Comparison of ENCODE assay signal across 12 cellular contexts in the genomic region with DNA sequence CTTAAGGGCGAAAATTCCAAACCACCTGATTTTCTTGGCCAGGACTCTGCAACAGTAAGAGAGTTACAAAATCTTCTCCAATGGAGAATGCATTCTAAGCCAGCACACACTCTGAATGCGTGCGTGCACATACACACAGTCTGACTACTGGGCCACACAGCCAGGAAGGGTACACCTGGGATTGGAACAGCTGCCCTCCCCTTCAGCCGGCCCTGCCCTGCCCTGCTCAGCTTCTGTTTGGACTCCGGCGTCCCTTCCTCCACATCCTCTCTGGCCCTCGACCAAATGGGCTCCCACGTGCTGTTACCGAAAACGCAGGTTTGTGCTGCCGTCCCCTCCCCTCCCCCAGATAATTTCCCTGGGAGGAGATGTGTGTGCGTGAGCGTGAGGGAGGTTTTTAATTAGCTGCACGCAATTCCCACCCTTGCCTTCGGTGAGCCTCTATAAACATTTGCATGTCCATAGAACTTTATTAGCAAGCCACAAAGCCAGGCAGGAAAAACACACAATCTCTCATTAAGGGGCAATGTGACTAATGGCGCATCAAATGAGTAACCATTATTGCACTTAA. TPM values are rescaled to one million over a fixed set of nuclear protein-coding genes. Genes with fewer than 3 reads are reported as not detected.
DNase-seq lines count a peak whose midpoint lies in the region; ATAC-seq and TF ChIP-seq lines count a peak whose summit lies in the region.
"Had no signal": no experiment of that assay in that cellular context is flagged by ENCODE, and none has a peak within 500 bp of the region (broad histone marks: within the 10 kb centered on the region; RNA-seq: fewer than 3 reads in every experiment).

No MANE protein-coding gene starts in this region.

- no peak overlapping the region for H3T11ph ChIP-seq in H9 (ENCODE audit: low read length)

- H2AFZ ChIP-seq in H9 (ENCODE audit: low read length) (no peak overlapping the region), osteoblast (ENCODE audit: low read length) (no peak overlapping the region)

- H3K27ac ChIP-seq in H9 (ENCODE audit: insufficient read length, low read depth, low read length) (no peak overlapping the region), Panc1 (ENCODE audit: low read length) (peak overlapping the region; percentile 65), heart right ventricle (peak overlapping the region in 9 of 10 donors; percentile 53 to 79 (median 59)), osteoblast (ENCODE audit: low read depth, low read length) (no peak overlapping the region)
- H3K27ac ChIP-seq: BLaER1 had no signal

- POLR2A ChIA-PET in Panc1 (lab: Charles Lee) = interaction anchor here (0.6 kb wide), 1 partner anchor 45 kb away, joined by 3 read pairs; no protein-coding TSS in a partner anchor

- H3K4me2 ChIP-seq in H9 (ENCODE audit: insufficient read depth, insufficient read length, low read length) (no peak overlapping the region), osteoblast (ENCODE audit: insufficient read depth, low read length) (no peak overlapping the region)
- H3K4me2 ChIP-seq: BLaER1 had no signal

- H3K4me1 Mint-ChIP-seq in H9 = peaks cover 58 to 76% of the 10 kb centered on the region in 2 experiments

- no peak overlapping the region for H3K56ac ChIP-seq in H9 (ENCODE audit: insufficient read length, low read depth, low read length)

- no peaks in the 10 kb centered on the region for H4K20me1 ChIP-seq in H9 (ENCODE audit: control insufficient read depth, insufficient read depth, insufficient read length)
- no peaks in the 10 kb centered on the region for H4K20me1 ChIP-seq in osteoblast (ENCODE audit: insufficient read depth, low read length)

- no peaks in the 10 kb centered on the region; the same call in 1 of the 2 replicates for H3K27me3 Mint-ChIP-seq in H9 (ENCODE audit: low read depth)

- H3K14ac ChIP-seq in H9 (ENCODE audit: insufficient read depth, low read length) = 0 out of 2 replicates have a peak overlapping the region, but pooled peaks have one; percentile 33

- no peaks in the 10 kb centered on the region for H3K79me2 ChIP-seq in H9 (ENCODE audit: insufficient read depth, low read length)
- H3K79me2 ChIP-seq in osteoblast (ENCODE audit: insufficient read depth, low read length) = no peaks in the 10 kb centered on the region

- no peak overlapping the region for H4K8ac ChIP-seq in H9 (replicated peaks; ENCODE audit: insufficient read length, low read depth, low read length)

- H3K36me3 ChIP-seq in Panc1 (ENCODE audit: control insufficient read depth, insufficient read depth, low read length) (no peaks in the 10 kb centered on the region), heart right ventricle (peaks cover 0 to 12% (median 0%) of the 10 kb centered on the region in 9 donors), osteoblast (ENCODE audit: insufficient read depth, low read length) (no peaks in the 10 kb centered on the region)

- ATAC-seq in Panc1 (no peak), heart right ventricle (peak in 5 of 8 donors; percentile 14 to 29 (median 21)), HG02870 (IDR thresholded peaks at IDR 0.05; ENCODE audit: unreplicated experiment) (no peak)

- H3K27me3 ChIP-seq in H9 (ENCODE audit: insufficient read depth, low read length) (no peaks in the 10 kb centered on the region), Panc1 (ENCODE audit: control insufficient read depth, insufficient read depth, low read length) (no peaks in the 10 kb centered on the region), heart right ventricle (no peaks in the 10 kb centered on the region), osteoblast (ENCODE audit: insufficient read depth, low read length) (no peaks in the 10 kb centered on the region)
- H3K27me3 ChIP-seq: BLaER1 had no signal

- DNase-seq in H9 (no peak), Panc1 (ENCODE audit: low read depth, low spot score) (no peak), heart right ventricle (peak in 1 of 2 donors; percentile 52), osteoblast (ENCODE audit: insufficient read length, low spot score, missing footprints) (peak; percentile 73), HPDE6-E6E7 (ENCODE audit: extremely low spot score) (no peak), OCI-M1 (lab: John Stamatoyannopoulos, UW) (no peak)
- no peak for DNase-seq in stimulated activated CD4-positive, alpha-beta T cell treated with anti-CD3 and anti-CD28 coated beads, Interleukin-2, amount 100 ng/mL, for 48 hours
- DNase-seq: activated CD8-positive, alpha-beta memory T cell treated with anti-CD3 and anti-CD28 coated beads, Interleukin-2, amount 50 U/mL, for 48 hours; effector CD8-positive, alpha-beta T cell; NCI-H146 had no signal

- H3K18ac ChIP-seq in H9 (ENCODE audit: insufficient read length, low read depth, low read length) = no peak overlapping the region

- no peak overlapping the region for H2BK120ac ChIP-seq in H9 (ENCODE audit: low read depth, low read length, poor library complexity, severe bottlenecking)

- no peak overlapping the region for H3K9ac ChIP-seq in H9 (ENCODE audit: extremely low read depth, insufficient read length, low read length)
- H3K9ac ChIP-seq: BLaER1 had no signal

- CTCF ChIA-PET in Panc1 (lab: Charles Lee) = no interaction called here

- intact Hi-C loops in Panc1 (cut with micrococcal nuclease; ENCODE audit: unreplicated experiment) (no loop called here), heart right ventricle (cut with DNase I) (loop anchor here in 1 of 10 donors (10.0 kb wide), 1 partner anchor 361 kb away; no protein-coding TSS in a partner anchor)

- no peak for TF ChIP-seq CTCF in H9 (conservative IDR thresholded peaks at IDR 0.05)
- no peak for TF ChIP-seq CTCF in Panc1 (IDR thresholded peaks at IDR 0.05)
- TF ChIP-seq CTCF in heart right ventricle (IDR thresholded peaks at IDR 0.05) = no peak
- TF ChIP-seq CTCF in osteoblast (IDR thresholded peaks at IDR 0.05; ENCODE audit: extremely low read depth, low read depth, low read length) = no peak

- no peak overlapping the region for H2AK5ac ChIP-seq in H9 (ENCODE audit: insufficient read length, low read length)

- no peak overlapping the region for H2BK12ac ChIP-seq in H9 (ENCODE audit: insufficient read length, low read depth, low read length)

- H3K27ac Mint-ChIP-seq in H9 = peak overlapping the region in 2 of 3 experiments; percentile 44 to 88; a peak in 3 of 7 replicates

- H2BK20ac ChIP-seq in H9 (ENCODE audit: low read depth, low read length, poor library complexity, severe bottlenecking) = no peak overlapping the region

- H3K4ac ChIP-seq in H9 (ENCODE audit: low read depth, low read length) = no peak overlapping the region

- H3K4me3 ChIP-seq in Panc1 (ENCODE audit: low read depth in 2 of 2, low read length in 2 of 2) (no peak overlapping the region), heart right ventricle (no peak overlapping the region), osteoblast (ENCODE audit: insufficient read depth, low read length) (no peak overlapping the region)
- H3K4me3 ChIP-seq: BLaER1 had no signal

- H3K9me3 Mint-ChIP-seq in H9 = no peaks in the 10 kb centered on the region

- no peaks in the 10 kb centered on the region for H3K79me1 ChIP-seq in H9 (ENCODE audit: insufficient read depth, low read depth, low read length, poor library complexity, severe bottlenecking)

- peaks cover 11% of the 10 kb centered on the region; the same call in 1 of the 2 replicates for H3K4me1 ChIP-seq in H9 (ENCODE audit: insufficient read depth, low read length)
- peaks cover 78% of the 10 kb centered on the region for H3K4me1 ChIP-seq in Panc1 (ENCODE audit: control insufficient read depth, insufficient read depth, low read length)
- H3K4me1 ChIP-seq in heart right ventricle = peaks cover 8 to 58% (median 46%) of the 10 kb centered on the region in 9 donors
- peaks cover 10% of the 10 kb centered on the region for H3K4me1 ChIP-seq in osteoblast (ENCODE audit: insufficient read depth, low read length)

- WGBS in H9 (ENCODE audit: extremely low coverage, insufficient read length, low lambda C conversion rate) = no CpG with 5 or more reads among the region's 16 CpGs
- 64 to 75% methylated on average over 16 of the region's 16 CpGs for WGBS in heart right ventricle, 2 donors

- H3K4me3 Mint-ChIP-seq in H9 = peak overlapping the region in 1 of 2 experiments; percentile 20; a peak in 1 of 5 replicates

- peaks cover 0 to 12% (median 0%) of the 10 kb centered on the region in 3 experiments; a peak in 4 of 7 replicates for H3K36me3 Mint-ChIP-seq in H9 (ENCODE audit: insufficient read depth in 1 of 3, low read depth in 3 of 3)

- H2BK15ac ChIP-seq in H9 (ENCODE audit: low read depth, low read length) = no peak overlapping the region

- H2BK5ac ChIP-seq in H9 (ENCODE audit: insufficient read length, low read length) = no peak overlapping the region

- H3K9me3 ChIP-seq in H9 (ENCODE audit: control insufficient read depth, low read depth, low read length) (no peaks in the 10 kb centered on the region), Panc1 (ENCODE audit: control insufficient read depth, insufficient read depth, low read depth, low read length) (no peaks in the 10 kb centered on the region), heart right ventricle (no peaks in the 10 kb centered on the region), osteoblast (ENCODE audit: low read depth, low read length) (no peaks in the 10 kb centered on the region)
- H3K9me3 ChIP-seq: BLaER1 had no signal

- BruUV-seq in Panc1 (replicated peaks; lab: Mats Ljungman, UMichigan) = no TSS peak

- in situ Hi-C loops in Panc1 (cut with HindIII; ENCODE audit: low pct_unique_long_range_greater_than_20kb, low sequenced_read_pairs) = no loop called here

- no peak overlapping the region for H3K23ac ChIP-seq in H9 (ENCODE audit: insufficient read length, low read depth, low read length)

- no peak overlapping the region for H4K5ac ChIP-seq in H9 (ENCODE audit: insufficient read length, low read depth, low read length)

- no peak overlapping the region for H4K91ac ChIP-seq in H9 (ENCODE audit: insufficient read length, low read depth, low read length)

- H3K23me2 ChIP-seq in H9 (ENCODE audit: insufficient read length, low read depth, low read length, poor library complexity, severe bottlenecking) = no peaks in the 10 kb centered on the region

RNA-seq across cellular contexts. Expression of a gene that starts 43.0 kb away (rescaled TPM):
- total RNA-seq in H9 (2021) = 76.9 and 80.1 TPM in 2 replicates
- total RNA-seq in Panc1 (2021; ENCODE audit: unreplicated experiment) = 47.8 TPM
- 23.5 TPM for polyA plus RNA-seq in Panc1 (2012; ENCODE audit: insufficient read length)
- 10 to 100 TPM; 28.0 to 41.0 (median 31.9) TPM for total RNA-seq in heart right ventricle
- polyA plus RNA-seq in heart right ventricle = 10 to 100 TPM; 10.9 to 11.4 TPM
- total RNA-seq in osteoblast = 28.6 and 35.4 TPM in 2 replicates

RNA-seq across cellular contexts. Expression of a gene that starts 43.5 kb away (rescaled TPM):
- total RNA-seq in H9 (2021) (53.7 and 56.7 TPM in 2 replicates), Panc1 (2021; ENCODE audit: unreplicated experiment) (51.1 TPM), heart right ventricle (100 to 1,000 TPM in 8 of 10 donors, 10 to 100 TPM in 2; 89.6 to 129 (median 107) TPM), osteoblast (58.6 and 65.1 TPM in 2 replicates)
- polyA plus RNA-seq in Panc1 (2012; ENCODE audit: insufficient read length) = 25.3 TPM
- polyA plus RNA-seq in heart right ventricle = 10 to 100 TPM; 35.0 to 59.9 TPM

Comparison
In these comparisons a context has a peak if more than half of its experiments do, and no peak if none do; other contexts are left out.
1. H3K27ac ChIP-seq: peak in Panc1 (single experiment) and heart right ventricle (9 of 10); none in H9 (single experiment) and osteoblast (single experiment).
2. ATAC-seq: peak in heart right ventricle (5 of 8); none in Panc1 (single experiment) and HG02870 (single experiment).